Comparison of ENCODE assay signal across 23 cellular contexts in genomic region chr17:61806941-61807340, GRCh38. TPM values are rescaled to one million over a fixed set of nuclear protein-coding genes. Genes with fewer than 3 reads are reported as not detected.
DNase-seq lines count a peak whose midpoint lies in the region; ATAC-seq, FAIRE-seq and TF ChIP-seq lines count a peak whose summit lies in the region.
"Had no signal": no experiment of that assay in that cellular context is flagged by ENCODE, and none has a peak within 500 bp of the region (broad histone marks: within the 10 kb centered on the region; RNA-seq: fewer than 3 reads in every experiment).

No MANE protein-coding gene starts in this region.

- H2AFZ ChIP-seq in K562 (ENCODE audit: low read depth, low read length) = no peak overlapping the region

- H3K9me1 ChIP-seq in K562 (ENCODE audit: control insufficient read depth, insufficient read depth, low read length) = no peaks in the 10 kb centered on the region

- H3K4me2 ChIP-seq in K562 (ENCODE audit: insufficient read depth, low read length) = no peak overlapping the region
- H3K4me2 ChIP-seq: BLaER1 had no signal

- no TSS peak for BruUV-seq in K562 (replicated peaks; lab: Mats Ljungman, UMichigan)

- no peak for TF ChIP-seq CTCF in RWPE2 (IDR thresholded peaks at IDR 0.05; ENCODE audit: poor library complexity, severe bottlenecking)
- no peak for TF ChIP-seq CTCF in K562 (IDR thresholded peaks at IDR 0.05 in 2 of 3, conservative IDR thresholded peaks at IDR 0.05 in 1 of 3; ENCODE audit: insufficient read depth in 2 of 3, low read depth in 1 of 3, low read length in 3 of 3)

- no peak for TF ChIP-seq EP300 in K562 (IDR thresholded peaks at IDR 0.05; ENCODE audit: low read length)

- H3K9me3 ChIP-seq in RWPE2 (ENCODE audit: severe bottlenecking) (no peaks in the 10 kb centered on the region), K562 (replicated peaks; ENCODE audit: control insufficient read depth, insufficient read depth, low read depth, low read length) (no peaks in the 10 kb centered on the region)
- H3K9me3 ChIP-seq: BLaER1 had no signal

- TF ChIP-seq RAD21 in K562 (CRISPR knock-in tag; conservative IDR thresholded peaks at IDR 0.05 in 1 of 2, IDR thresholded peaks at IDR 0.05 in 1 of 2) = no peak

- CTCF ChIA-PET in K562 (lab: Yijun Ruan, JAX; ENCODE audit: low intra/inter-chr PET ratio) = no interaction called here

- H4K20me1 ChIP-seq in K562 (replicated peaks; ENCODE audit: control insufficient read depth, insufficient read depth, low read length) = no peaks in the 10 kb centered on the region
- H4K20me1 ChIP-seq: BLaER1 had no signal

- ATAC-seq in RWPE2 (ENCODE audit: low read depth) = no peak
- no peak for ATAC-seq in K562
- ATAC-seq in GM18868 (IDR thresholded peaks at IDR 0.05; ENCODE audit: unreplicated experiment) = no peak

- H3K36me3 ChIP-seq in RWPE2 (ENCODE audit: low read depth) (peaks cover 63% of the 10 kb centered on the region), K562 (ENCODE audit: control insufficient read depth, insufficient read depth, low read length) (peaks cover 11% of the 10 kb centered on the region; the same call in 1 of the 3 replicates)

- no peaks in the 10 kb centered on the region for H3K27me3 ChIP-seq in RWPE2 (ENCODE audit: insufficient read depth, poor library complexity, severe bottlenecking)
- no peaks in the 10 kb centered on the region for H3K27me3 ChIP-seq in K562 (ENCODE audit: control insufficient read depth in 2 of 2, insufficient read depth in 2 of 2, low read length in 2 of 2)
- H3K27me3 ChIP-seq: BLaER1 had no signal

- in situ Hi-C loops in K562 (cut with MboI) = no loop called here

- H3K4me3 ChIP-seq in RWPE2 (ENCODE audit: severe bottlenecking) (no peak overlapping the region), K562 (no peak overlapping the region)
- H3K4me3 ChIP-seq: BLaER1, SK-N-MC had no signal

- H3K27ac ChIP-seq in RWPE2 (ENCODE audit: poor library complexity, severe bottlenecking) (peak overlapping the region; percentile 49), K562 (ENCODE audit: extremely low read depth, low read depth, low read length) (no peak overlapping the region)
- H3K27ac ChIP-seq: BLaER1, SK-N-MC had no signal

- H3K4me1 ChIP-seq in RWPE2 (ENCODE audit: insufficient read depth, poor library complexity, severe bottlenecking) (peaks cover 28% of the 10 kb centered on the region), K562 (replicated peaks in 1 of 2; ENCODE audit: control insufficient read depth in 2 of 2, insufficient read depth in 2 of 2, low read length in 2 of 2) (peaks cover 0 to 10% of the 10 kb centered on the region in 2 experiments; a peak in 2 of 5 replicates)
- H3K4me1 ChIP-seq: BLaER1 had no signal

- no peak overlapping the region for H3K9ac ChIP-seq in K562 (ENCODE audit: insufficient read depth in 1 of 2, low read depth in 2 of 2, low read length in 2 of 2)
- H3K9ac ChIP-seq: BLaER1 had no signal

- FAIRE-seq in K562 (lab: Jason Lieb, UNC) (no peak), frontal cortex (lab: Jason Lieb, UNC) (no peak)
- FAIRE-seq: A204.1, RCC 7860 had no signal

- no peak for TF ChIP-seq POLR2A in K562 (conservative IDR thresholded peaks at IDR 0.05)

- intact Hi-C loops in K562 (cut with micrococcal nuclease) = no loop called here

- H3K79me2 ChIP-seq in K562 (ENCODE audit: control insufficient read depth, insufficient read depth, low read length) = no peaks in the 10 kb centered on the region

- POLR2A ChIA-PET in K562 (lab: Yijun Ruan, JAX) = no interaction called here

- DNase-seq in EH (ENCODE audit: low read depth) = peak; percentile 50
- DNase-seq in RWPE2 (ENCODE audit: low spot score) = no peak
- no peak for DNase-seq in K562 (ENCODE audit: extremely low read depth in 1 of 4, low spot score in 3 of 4)
- peak; percentile 54 for DNase-seq in iris pigment epithelial cell (ENCODE audit: low read depth)
- DNase-seq in epidermal melanocyte (ENCODE audit: insufficient read length, low spot score) = no peak
- no peak for DNase-seq in frontal cortex (ENCODE audit: low spot score in 2 of 2)
- no peak for DNase-seq in activated effector memory CD4-positive, alpha-beta T cell treated with anti-CD3 and anti-CD28 coated beads, Interleukin-2, amount 50 U/mL, for 16 hours
- DNase-seq: Calu3; CD8-positive, alpha-beta T cell; DMS53; H7; MM.1S; NCI-H1092; NCI-H146; NCI-H2081; NCI-H446 treated with DMSO at 0.1 percent for 48 hours; NCI-H774; SHP77 had no signal

TF ChIP-seq in K562, 482 proteins besides CTCF, POLR2A, EP300 and RAD21:
- TF ChIP-seq RBM39 (optimal IDR thresholded peaks at IDR 0.05; ENCODE audit: low read depth, low read length) = no peak
- TF ChIP-seq JUN (IDR thresholded peaks at IDR 0.05; ENCODE audit: borderline replicate concordance, low read depth, low read length) = no peak
- TF ChIP-seq JUN (CRISPR knock-in tag; IDR thresholded peaks at IDR 0.05; ENCODE audit: borderline replicate concordance) = no peak
- peak; percentile 18 for TF ChIP-seq EWSR1 (IDR thresholded peaks at IDR 0.05; ENCODE audit: borderline replicate concordance, low read depth, partially characterized antibody)

RNA-seq across cellular contexts. Expression of gene BRIP1, which starts 56.4 kb away (rescaled TPM):
- 43.6 and 131 TPM in 2 replicates for total RNA-seq in K562 (2011; cell fraction: chromatin; rRNA removed; ENCODE audit: low replicate concordance)
- 15.2 and 23.4 TPM in 2 replicates for total RNA-seq in K562 (2011; cell fraction: nucleolus; rRNA removed)
- 46.1 and 76.3 TPM in 2 replicates for total RNA-seq in K562 (2011; cell fraction: nucleoplasm; rRNA removed)
- total RNA-seq in K562 (2014; rRNA removed) = 10.3 and 11.0 TPM in 2 replicates
- 16.8 and 18.6 TPM in 2 replicates for total RNA-seq in K562 (2014; rRNA removed; fragmentation: Illumina TruSeq; extraction: Trizol)
- 14.9 and 17.5 TPM in 2 replicates for total RNA-seq in K562 (2015; rRNA removed; fragmentation: Illumina TruSeq; extraction: Trizol)
- total RNA-seq in K562 (2021) = 9.7 and 11.7 TPM in 2 replicates
- polyA plus RNA-seq in K562 (2011; rRNA removed) = 14.4 and 17.4 TPM in 2 replicates
- polyA plus RNA-seq in K562 (2011; cell fraction: cytosol; rRNA removed) = 1.9 and 5.6 TPM in 2 replicates
- polyA plus RNA-seq in K562 (2011; cell fraction: nucleus; rRNA removed) = 11.9 and 18.2 TPM in 2 replicates
- polyA plus RNA-seq in K562 (2012) = 5.3 and 6.3 TPM in 2 replicates
- 10.1 and 10.3 TPM in 2 replicates for polyA plus RNA-seq in K562 (2014; fragmentation: Illumina TruSeq; extraction: Trizol)
- polyA plus RNA-seq in K562 (2014; fragmentation: Nextera tagmentation; extraction: Ambion mirVana) = 1 to 10 TPM; 2.4 to 3.6 TPM
- 9.1 and 11.2 TPM in 2 replicates for polyA plus RNA-seq in K562 (2014; rRNA removed)
- 55.1 and 57.7 TPM in 2 replicates for polyA minus RNA-seq in K562 (2011; rRNA and poly(A)+ RNA removed)
- polyA minus RNA-seq in K562 (2011; cell fraction: cytosol; rRNA and poly(A)+ RNA removed) = 7.3 and 9.8 TPM in 2 replicates
- polyA minus RNA-seq in K562 (2011; cell fraction: nucleus; rRNA and poly(A)+ RNA removed) = 28.5 and 46.5 TPM in 2 replicates
- total RNA-seq in frontal cortex = 6.5 TPM

Comparison
In these comparisons a context has a peak if more than half of its experiments do, and no peak if none do; other contexts are left out.
1. DNase-seq: peak in EH (single experiment) and iris pigment epithelial cell (single experiment); none in RWPE2 (single experiment), K562 (0 of 4), epidermal melanocyte (single experiment), frontal cortex (0 of 2) and activated effector memory CD4-positive, alpha-beta T cell treated with anti-CD3 and anti-CD28 coated beads, Interleukin-2, amount 50 U/mL, for 16 hours (single experiment).